In the genomic region with DNA sequence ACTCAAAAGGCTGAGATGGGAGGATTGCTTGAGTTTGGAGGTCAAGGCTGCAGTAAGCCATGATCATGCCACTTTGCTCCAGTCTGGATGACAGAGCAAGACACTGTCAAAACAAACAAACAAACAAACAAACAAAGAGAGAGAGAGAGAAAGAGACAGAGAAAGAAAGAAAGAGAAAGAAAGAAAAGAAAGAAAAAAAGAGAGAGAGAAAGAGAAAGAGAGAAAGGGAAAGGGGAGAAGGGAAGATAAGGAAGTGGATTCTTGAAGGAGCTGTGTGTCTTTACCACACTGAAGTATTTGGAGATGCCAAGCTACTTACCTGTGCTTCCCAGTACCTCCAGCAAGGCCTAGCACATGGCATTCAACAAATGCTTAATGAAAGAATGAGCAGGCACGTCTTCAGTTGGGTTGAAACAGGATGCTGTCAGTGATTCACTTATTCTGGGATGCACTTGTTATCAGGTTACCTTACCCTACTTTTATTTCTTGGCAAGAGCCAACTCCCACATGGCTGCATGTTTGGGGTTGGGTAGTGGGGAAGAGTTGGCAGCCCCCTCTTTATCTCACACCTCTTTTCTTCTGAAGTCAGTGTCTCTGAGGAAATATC, we compare ENCODE assay signal across 22 cellular contexts. TPM values are rescaled to one million over a fixed set of nuclear protein-coding genes. Genes with fewer than 3 reads are reported as not detected.
A peak's percentile ranks its signal among the peaks of the same experiment; 100 is the strongest.
DNase-seq lines count a peak whose midpoint lies in the region; ATAC-seq and TF ChIP-seq lines count a peak whose summit lies in the region.
"Had no signal": no experiment of that assay in that cellular context is flagged by ENCODE, and none has a peak within 500 bp of the region (broad histone marks: within the 10 kb centered on the region; RNA-seq: fewer than 3 reads in every experiment).

No MANE protein-coding gene starts in this region.

- no peak overlapping the region for H3K4me3 Mint-ChIP-seq in activated CD4-positive, alpha-beta T cell treated with anti-CD3 and anti-CD28 coated beads for 36 hours
- H3K4me3 Mint-ChIP-seq in activated T-helper 17 cell treated with anti-CD3 and anti-CD28 coated beads, Interleukin-2, amount 50 U/mL, for 72 hours = no peak overlapping the region
- H3K4me3 Mint-ChIP-seq in neural crest cell = no peak overlapping the region
- H3K4me3 Mint-ChIP-seq in activated naive CD4-positive, alpha-beta T cell treated with anti-CD3 and anti-CD28 coated beads, Interleukin-2, amount 10 ng/mL, durations not matched to agents 7 days and 5 days = no peak overlapping the region
- H3K4me3 Mint-ChIP-seq: CD4-positive, CD25-positive, alpha-beta regulatory T cell; GM23338; IgD-negative memory B cell had no signal

- peak; percentile 51 for ATAC-seq in activated CD4-positive, alpha-beta T cell treated with anti-CD3 and anti-CD28 coated beads for 36 hours
- peak; percentile 54 for ATAC-seq in activated T-helper 17 cell treated with anti-CD3 and anti-CD28 coated beads, Interleukin-2, amount 50 U/mL, for 72 hours (replicated peaks)
- ATAC-seq: GM23338 had no signal

- no peak for TF ChIP-seq CTCF in neural crest cell (conservative IDR thresholded peaks at IDR 0.05)

- intact Hi-C loops in activated CD4-positive, alpha-beta T cell treated with anti-CD3 and anti-CD28 coated beads for 36 hours (cut with DNase I, micrococcal nuclease) = no loop called here

- peaks cover 17% of the 10 kb centered on the region for H3K4me1 Mint-ChIP-seq in activated CD4-positive, alpha-beta T cell treated with anti-CD3 and anti-CD28 coated beads for 36 hours
- peaks cover 11% of the 10 kb centered on the region for H3K4me1 Mint-ChIP-seq in activated T-helper 17 cell treated with anti-CD3 and anti-CD28 coated beads, Interleukin-2, amount 50 U/mL, for 72 hours
- peaks cover 32% of the 10 kb centered on the region for H3K4me1 Mint-ChIP-seq in neural crest cell
- peaks cover 2% of the 10 kb centered on the region for H3K4me1 Mint-ChIP-seq in activated naive CD4-positive, alpha-beta T cell treated with anti-CD3 and anti-CD28 coated beads, Interleukin-2, amount 10 ng/mL, durations not matched to agents 7 days and 5 days
- H3K4me1 Mint-ChIP-seq: IgD-negative memory B cell had no signal

- no peaks in the 10 kb centered on the region for H3K27me3 Mint-ChIP-seq in activated CD4-positive, alpha-beta T cell treated with anti-CD3 and anti-CD28 coated beads for 36 hours
- no peaks in the 10 kb centered on the region for H3K27me3 Mint-ChIP-seq in activated T-helper 17 cell treated with anti-CD3 and anti-CD28 coated beads, Interleukin-2, amount 50 U/mL, for 72 hours
- H3K27me3 Mint-ChIP-seq in neural crest cell (ENCODE audit: low read depth) = no peaks in the 10 kb centered on the region
- H3K27me3 Mint-ChIP-seq in activated naive CD4-positive, alpha-beta T cell treated with anti-CD3 and anti-CD28 coated beads, Interleukin-2, amount 10 ng/mL, durations not matched to agents 7 days and 5 days = no peaks in the 10 kb centered on the region
- H3K27me3 Mint-ChIP-seq: CD4-positive, CD25-positive, alpha-beta regulatory T cell; IgD-negative memory B cell had no signal

- no peak for DNase-seq in activated CD4-positive, alpha-beta T cell treated with anti-CD3 and anti-CD28 coated beads for 36 hours
- DNase-seq in activated CD4-positive, alpha-beta T cell treated with anti-CD3 and anti-CD28 coated beads, Interleukin-2, amount 50 U/mL, for 4 hours = no peak
- DNase-seq in NCI-H2171 (lab: John Stamatoyannopoulos, UW) (peak; percentile 20), neural crest cell (ENCODE audit: low read depth, low spot score) (no peak), NOMO-1 (lab: John Stamatoyannopoulos, UW; ENCODE audit: unreplicated experiment in 2 of 2) (no peak), dermis blood vessel endothelial cell (no peak)
- no peak for DNase-seq in activated naive CD4-positive, alpha-beta T cell treated with anti-CD3 and anti-CD28 coated beads, Interleukin-2, amount 10 ng/mL, durations not matched to agents 7 days and 5 days
- DNase-seq: 8988T; ACHN; BE2C; CD4-positive, CD25-positive, alpha-beta regulatory T cell; NCI-H1092; NCI-H1417 treated with DMSO at 0.1 percent for 48 hours; NCI-H1694 treated with DMSO at 0.1 percent for 48 hours; NCI-H2081 treated with DMSO at 0.1 percent for 48 hours; NCI-H526 treated with DMSO at 0.1 percent for 48 hours; Peyer's patch; SHP77 treated with DMSO at 0.1 percent for 48 hours had no signal

- POLR2A ChIA-PET in activated CD4-positive, alpha-beta T cell treated with anti-CD3 and anti-CD28 coated beads for 36 hours (lab: Charles Lee) = no interaction called here

- H3K27ac Mint-ChIP-seq in activated CD4-positive, alpha-beta T cell treated with anti-CD3 and anti-CD28 coated beads for 36 hours = peak overlapping the region; percentile 15
- H3K27ac Mint-ChIP-seq in activated T-helper 17 cell treated with anti-CD3 and anti-CD28 coated beads, Interleukin-2, amount 50 U/mL, for 72 hours = peak overlapping the region; percentile 73
- H3K27ac Mint-ChIP-seq in neural crest cell (ENCODE audit: unreplicated experiment) = peak overlapping the region; percentile 90
- H3K27ac Mint-ChIP-seq in activated naive CD4-positive, alpha-beta T cell treated with anti-CD3 and anti-CD28 coated beads, Interleukin-2, amount 10 ng/mL, durations not matched to agents 7 days and 5 days = no peak overlapping the region
- H3K27ac Mint-ChIP-seq: GM23338, IgD-negative memory B cell had no signal

- no peaks in the 10 kb centered on the region for H3K9me3 Mint-ChIP-seq in activated CD4-positive, alpha-beta T cell treated with anti-CD3 and anti-CD28 coated beads for 36 hours (ENCODE audit: low read depth)
- no peaks in the 10 kb centered on the region for H3K9me3 Mint-ChIP-seq in activated T-helper 17 cell treated with anti-CD3 and anti-CD28 coated beads, Interleukin-2, amount 50 U/mL, for 72 hours
- no peaks in the 10 kb centered on the region for H3K9me3 Mint-ChIP-seq in neural crest cell
- no peaks in the 10 kb centered on the region for H3K9me3 Mint-ChIP-seq in activated naive CD4-positive, alpha-beta T cell treated with anti-CD3 and anti-CD28 coated beads, Interleukin-2, amount 10 ng/mL, durations not matched to agents 7 days and 5 days
- H3K9me3 Mint-ChIP-seq: CD4-positive, CD25-positive, alpha-beta regulatory T cell; GM23338; IgD-negative memory B cell had no signal

- H3K36me3 Mint-ChIP-seq in activated CD4-positive, alpha-beta T cell treated with anti-CD3 and anti-CD28 coated beads for 36 hours (ENCODE audit: low read depth) = no peaks in the 10 kb centered on the region
- H3K36me3 Mint-ChIP-seq in activated T-helper 17 cell treated with anti-CD3 and anti-CD28 coated beads, Interleukin-2, amount 50 U/mL, for 72 hours (ENCODE audit: low read depth) = no peaks in the 10 kb centered on the region
- H3K36me3 Mint-ChIP-seq in neural crest cell (ENCODE audit: low read depth) = no peaks in the 10 kb centered on the region
- peaks cover 5% of the 10 kb centered on the region for H3K36me3 Mint-ChIP-seq in activated naive CD4-positive, alpha-beta T cell treated with anti-CD3 and anti-CD28 coated beads, Interleukin-2, amount 10 ng/mL, durations not matched to agents 7 days and 5 days
- H3K36me3 Mint-ChIP-seq: IgD-negative memory B cell had no signal

- CTCF ChIA-PET in activated CD4-positive, alpha-beta T cell treated with anti-CD3 and anti-CD28 coated beads for 36 hours (lab: Charles Lee) = no interaction called here
- CTCF ChIA-PET in activated naive CD4-positive, alpha-beta T cell treated with anti-CD3 and anti-CD28 coated beads, Interleukin-2, amount 10 ng/mL, durations not matched to agents 7 days and 5 days (lab: Charles Lee) = no interaction called here

RNA-seq across cellular contexts. Expression of a gene that starts 28.8 kb away (rescaled TPM):
- under 1 TPM; 0.30 to 0.60 TPM for total RNA-seq in activated CD4-positive, alpha-beta T cell treated with anti-CD3 and anti-CD28 coated beads for 36 hours
- 1 to 10 TPM in 1 of 2 donors, under 1 TPM in 1; 0.26 to 2.1 TPM for total RNA-seq in activated T-helper 17 cell treated with anti-CD3 and anti-CD28 coated beads, Interleukin-2, amount 50 U/mL, for 72 hours
- 3.7 and 4.3 TPM in 2 replicates for total RNA-seq in neural crest cell
- total RNA-seq in dermis blood vessel endothelial cell = 0.17 and 0.19 TPM in 2 replicates
- total RNA-seq: OCI-LY7 had no signal

RNA-seq across cellular contexts. Expression of a gene that starts 29.8 kb away (rescaled TPM):
- total RNA-seq in activated CD4-positive, alpha-beta T cell treated with anti-CD3 and anti-CD28 coated beads for 36 hours = 100 to 1,000 TPM in 1 of 2 experiments, 10 to 100 TPM in 1; 99.7 to 108 TPM
- total RNA-seq in activated T-helper 17 cell treated with anti-CD3 and anti-CD28 coated beads, Interleukin-2, amount 50 U/mL, for 72 hours = 10 to 100 TPM; 71.4 to 98.0 TPM
- total RNA-seq in neural crest cell (66.7 and 69.8 TPM in 2 replicates), dermis blood vessel endothelial cell (14.3 and 21.9 TPM in 2 replicates)
